ENCODE assay signal across 9 cellular contexts in the genomic region with DNA sequence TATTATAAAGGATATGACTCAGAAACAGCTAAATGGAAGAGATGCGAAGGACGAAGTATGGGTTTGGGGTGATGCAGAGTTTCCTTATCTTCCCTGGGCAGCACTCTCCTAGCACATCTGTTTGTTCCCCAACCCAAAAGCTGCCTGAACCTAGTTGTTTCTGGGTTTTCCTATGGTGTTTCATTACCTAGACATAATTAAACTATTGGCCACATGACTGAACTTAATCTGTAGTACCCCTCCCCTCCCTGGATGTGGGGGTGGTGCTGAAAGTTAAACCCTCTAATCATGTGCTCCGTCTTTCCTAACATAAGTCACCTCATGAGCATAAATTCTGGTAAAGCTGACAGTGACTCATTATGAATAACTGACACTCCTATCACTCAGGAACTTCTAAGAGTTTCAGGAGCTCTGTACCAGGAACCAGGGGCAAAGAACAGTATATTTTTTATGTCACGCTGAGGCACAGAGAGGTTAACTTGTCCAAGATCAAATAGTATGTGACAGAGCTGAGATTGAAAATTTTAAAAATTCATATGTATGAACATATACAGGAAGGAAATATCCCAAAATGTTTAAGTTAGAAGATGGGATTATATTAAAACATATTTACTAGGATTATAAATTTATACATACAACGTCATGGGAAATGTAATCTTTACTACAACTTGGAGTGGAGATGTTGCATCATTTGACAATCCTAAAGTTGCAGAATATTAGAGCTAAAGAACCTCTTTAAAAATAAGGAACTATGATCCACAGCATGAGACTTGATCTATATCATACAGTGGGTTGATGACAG. TPM values are rescaled to one million over a fixed set of nuclear protein-coding genes. Genes with fewer than 3 reads are reported as not detected.
DNase-seq lines count a peak whose midpoint lies in the region; ATAC-seq lines count a peak whose summit lies in the region.
"Had no signal": no experiment of that assay in that cellular context is flagged by ENCODE, and none has a peak within 500 bp of the region (broad histone marks: within the 10 kb centered on the region; RNA-seq: fewer than 3 reads in every experiment).

No MANE protein-coding gene starts in this region.

- peak overlapping the region; percentile 62 for H3K4me3 Mint-ChIP-seq in T-helper 1 cell treated with Interleukin-12 subunit alpha and Interleukin-12 subunit beta and Interleukin-4 antibody, amounts not matched to agents 30 μg/mL and 1 μg/mL, for 36 hours

- H3K27ac Mint-ChIP-seq in T-helper 1 cell treated with Interleukin-12 subunit alpha and Interleukin-12 subunit beta and Interleukin-4 antibody, amounts not matched to agents 30 μg/mL and 1 μg/mL, for 36 hours, result peak overlapping the region; percentile 82

- peaks cover 26% of the 10 kb centered on the region for H3K36me3 Mint-ChIP-seq in T-helper 1 cell treated with Interleukin-12 subunit alpha and Interleukin-12 subunit beta and Interleukin-4 antibody, amounts not matched to agents 30 μg/mL and 1 μg/mL, for 36 hours (ENCODE audit: low read depth)

- H3K9me3 Mint-ChIP-seq in T-helper 1 cell treated with Interleukin-12 subunit alpha and Interleukin-12 subunit beta and Interleukin-4 antibody, amounts not matched to agents 30 μg/mL and 1 μg/mL, for 36 hours, result no peaks in the 10 kb centered on the region

- H3K4me1 Mint-ChIP-seq in T-helper 1 cell treated with Interleukin-12 subunit alpha and Interleukin-12 subunit beta and Interleukin-4 antibody, amounts not matched to agents 30 μg/mL and 1 μg/mL, for 36 hours (ENCODE audit: low read depth), result peaks cover 55% of the 10 kb centered on the region

- peak; percentile 61 for DNase-seq in HS-5 (ENCODE audit: low read depth)
- peak; percentile 80 for DNase-seq in stimulated activated CD4-positive, alpha-beta T cell treated with anti-CD3 and anti-CD28 coated beads, Interleukin-4, amount 100 ng/mL, for 24 hours
- no peak for DNase-seq in DMS153 treated with DMSO at 0.1 percent for 48 hours (lab: John Stamatoyannopoulos, UW; ENCODE audit: unreplicated experiment)
- DNase-seq in SHP77 (lab: John Stamatoyannopoulos, UW), result no peak
- DNase-seq: islet precursor cell had no signal

- H3K27me3 Mint-ChIP-seq in T-helper 1 cell treated with Interleukin-12 subunit alpha and Interleukin-12 subunit beta and Interleukin-4 antibody, amounts not matched to agents 30 μg/mL and 1 μg/mL, for 36 hours (ENCODE audit: low read depth), result no peaks in the 10 kb centered on the region

- ATAC-seq in esophagus mucosa (peak; percentile 84), HG02840 (IDR thresholded peaks at IDR 0.05; ENCODE audit: low FRiP score, unreplicated experiment) (no peak), HG03520 (IDR thresholded peaks at IDR 0.05; ENCODE audit: unreplicated experiment) (no peak)

RNA-seq across cellular contexts. Expression of gene STRIP2, which starts 4.8 kb away (rescaled TPM):
- 3.4 TPM for total RNA-seq in esophagus mucosa

Comparison
In these comparisons a context has a peak if more than half of its experiments do, and no peak if none do; other contexts are left out.
1. DNase-seq: peak in HS-5 (single experiment) and stimulated activated CD4-positive, alpha-beta T cell treated with anti-CD3 and anti-CD28 coated beads, Interleukin-4, amount 100 ng/mL, for 24 hours (single experiment); none in DMS153 treated with DMSO at 0.1 percent for 48 hours (single experiment) and SHP77 (0 of 2).